ENCODE assay signal across 13 cellular contexts in the genomic region with DNA sequence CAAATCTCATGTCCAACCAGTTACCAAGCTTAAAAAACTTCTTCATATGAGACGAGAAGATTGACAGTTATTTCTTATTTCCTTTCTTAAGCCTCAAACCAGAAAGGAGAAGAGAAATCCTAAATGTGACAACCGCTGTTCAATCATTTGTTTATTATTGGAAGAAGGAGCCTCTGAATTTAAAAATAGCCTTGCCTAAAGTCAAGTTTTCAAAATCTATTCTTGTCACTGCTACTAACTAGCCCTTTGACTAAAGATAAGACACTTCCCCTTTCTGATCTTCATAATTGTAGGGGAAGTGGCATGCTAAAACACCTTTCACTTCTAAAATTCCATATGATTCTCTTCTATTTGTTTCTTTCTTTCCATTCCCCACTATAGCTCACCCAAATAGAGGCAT.
DNase-seq lines count a peak whose midpoint lies in the region; ATAC-seq, FAIRE-seq and TF ChIP-seq lines count a peak whose summit lies in the region.
"Had no signal": no experiment of that assay in that cellular context is flagged by ENCODE, and none has a peak within 500 bp of the region (broad histone marks: within the 10 kb centered on the region; RNA-seq: fewer than 3 reads in every experiment).

No MANE protein-coding gene starts in this region.

- H3K79me2 ChIP-seq in osteoblast (ENCODE audit: insufficient read depth, low read length), result no peaks in the 10 kb centered on the region

- intact Hi-C loops in Right ventricle myocardium superior (cut with DNase I), result no loop called here
- intact Hi-C loops in activated T-helper 1 cell treated with anti-CD3 and anti-CD28 coated beads, Interleukin-12 subunit alpha, Interleukin-12 subunit beta, Interleukin-2, Interleukin-4 antibody, amounts not matched to agents 30 ng/mL and 10 ng/mL and 1 ng/mL, durations not matched to agents 14 hours and 24 hours and 36 hours (cut with micrococcal nuclease), result no loop called here

- H3K9me3 Mint-ChIP-seq in T-cell, result peaks cover 0 to 6% (median 4%) of the 10 kb centered on the region in 3 donors
- peaks cover 14% of the 10 kb centered on the region for H3K9me3 Mint-ChIP-seq in activated T-helper 1 cell treated with anti-CD3 and anti-CD28 coated beads, Interleukin-12 subunit alpha, Interleukin-12 subunit beta, Interleukin-2, Interleukin-4 antibody, amounts not matched to agents 30 ng/mL and 10 ng/mL and 1 ng/mL, durations not matched to agents 14 hours and 24 hours and 36 hours

- H3K4me1 ChIP-seq in osteoblast (ENCODE audit: insufficient read depth, low read length), result no peaks in the 10 kb centered on the region

- no peak overlapping the region for H2AFZ ChIP-seq in osteoblast (ENCODE audit: low read length)

- FAIRE-seq in GM18507 (lab: Jason Lieb, UNC), result peak; percentile 70
- FAIRE-seq: D721Med had no signal

- H3K36me3 ChIP-seq in osteoblast (ENCODE audit: insufficient read depth, low read length), result no peaks in the 10 kb centered on the region

- no peak overlapping the region for H3K4me3 Mint-ChIP-seq in T-cell
- no peak overlapping the region for H3K4me3 Mint-ChIP-seq in activated T-helper 1 cell treated with anti-CD3 and anti-CD28 coated beads, Interleukin-12 subunit alpha, Interleukin-12 subunit beta, Interleukin-2, Interleukin-4 antibody, amounts not matched to agents 30 ng/mL and 10 ng/mL and 1 ng/mL, durations not matched to agents 14 hours and 24 hours and 36 hours
- H3K4me3 Mint-ChIP-seq: stimulated activated naive CD8-positive, alpha-beta T cell treated with anti-CD3 and anti-CD28 coated beads, Interleukin-15, Interleukin-2, amounts not matched to agents 100 ng/mL and 50 ng/mL, for 24 hours had no signal

- peaks cover 12 to 17% (median 14%) of the 10 kb centered on the region in 3 donors for H3K4me1 Mint-ChIP-seq in T-cell
- no peaks in the 10 kb centered on the region for H3K4me1 Mint-ChIP-seq in activated T-helper 1 cell treated with anti-CD3 and anti-CD28 coated beads, Interleukin-12 subunit alpha, Interleukin-12 subunit beta, Interleukin-2, Interleukin-4 antibody, amounts not matched to agents 30 ng/mL and 10 ng/mL and 1 ng/mL, durations not matched to agents 14 hours and 24 hours and 36 hours (ENCODE audit: low read depth)

- no peak for DNase-seq in GM18507 (ENCODE audit: extremely low spot score, insufficient read length, low read depth)
- DNase-seq in T-cell, result no peak
- no peak for DNase-seq in osteoblast (ENCODE audit: insufficient read length, low spot score, missing footprints)
- no peak for DNase-seq in NCI-H226
- no peak for DNase-seq in Right ventricle myocardium superior
- DNase-seq in activated T-helper 1 cell treated with anti-CD3 and anti-CD28 coated beads, Interleukin-12 subunit alpha, Interleukin-12 subunit beta, Interleukin-2, Interleukin-4 antibody, amounts not matched to agents 30 ng/mL and 10 ng/mL and 1 ng/mL, durations not matched to agents 14 hours and 24 hours and 36 hours (ENCODE audit: low spot score), result no peak
- DNase-seq: head of caudate nucleus had no signal

- H3K36me3 Mint-ChIP-seq in T-cell, result peaks cover 5% of the 10 kb centered on the region
- H3K36me3 Mint-ChIP-seq in activated T-helper 1 cell treated with anti-CD3 and anti-CD28 coated beads, Interleukin-12 subunit alpha, Interleukin-12 subunit beta, Interleukin-2, Interleukin-4 antibody, amounts not matched to agents 30 ng/mL and 10 ng/mL and 1 ng/mL, durations not matched to agents 14 hours and 24 hours and 36 hours (ENCODE audit: low read depth), result peaks cover 3% of the 10 kb centered on the region

- H3K27me3 ChIP-seq in osteoblast (ENCODE audit: insufficient read depth, low read length), result no peaks in the 10 kb centered on the region

- H3K27me3 Mint-ChIP-seq in T-cell, result no peaks in the 10 kb centered on the region
- H3K27me3 Mint-ChIP-seq in activated T-helper 1 cell treated with anti-CD3 and anti-CD28 coated beads, Interleukin-12 subunit alpha, Interleukin-12 subunit beta, Interleukin-2, Interleukin-4 antibody, amounts not matched to agents 30 ng/mL and 10 ng/mL and 1 ng/mL, durations not matched to agents 14 hours and 24 hours and 36 hours (ENCODE audit: insufficient read depth), result no peaks in the 10 kb centered on the region
- H3K27me3 Mint-ChIP-seq: stimulated activated naive CD8-positive, alpha-beta T cell treated with anti-CD3 and anti-CD28 coated beads, Interleukin-15, Interleukin-2, amounts not matched to agents 100 ng/mL and 50 ng/mL, for 24 hours had no signal

- no peak for TF ChIP-seq CTCF in osteoblast (IDR thresholded peaks at IDR 0.05; ENCODE audit: extremely low read depth, low read depth, low read length)

- peak; percentile 98 for ATAC-seq in GM21576 (IDR thresholded peaks at IDR 0.05; ENCODE audit: unreplicated experiment)
- ATAC-seq in HG03432 (IDR thresholded peaks at IDR 0.05; ENCODE audit: unreplicated experiment), result peak; percentile 89
- no peak for ATAC-seq in T-cell (replicated peaks in 1 of 4)
- ATAC-seq in Right ventricle myocardium superior (ENCODE audit: poor library complexity), result no peak
- ATAC-seq: activated naive CD4-positive, alpha-beta T cell treated with anti-CD3 and anti-CD28 coated beads, Interleukin-2, amount 50 U/mL, for 72 hours had no signal

- H3K4me2 ChIP-seq in osteoblast (ENCODE audit: insufficient read depth, low read length), result no peak overlapping the region
- H3K4me2 ChIP-seq: KMS-11 had no signal

- H3K9me3 ChIP-seq in osteoblast (ENCODE audit: low read depth, low read length), result no peaks in the 10 kb centered on the region

- POLR2A ChIA-PET in T-cell (lab: Charles Lee), result interaction anchor here in 1 of 2 donors (0.8 kb wide), 1 partner anchor 257 kb away, joined by 3 read pairs; no protein-coding TSS in a partner anchor

- no peak overlapping the region for H3K27ac ChIP-seq in osteoblast (ENCODE audit: low read depth, low read length)
- H3K27ac ChIP-seq: KMS-11 had no signal

- H4K20me1 ChIP-seq in osteoblast (ENCODE audit: insufficient read depth, low read length), result no peaks in the 10 kb centered on the region

- H3K4me3 ChIP-seq in osteoblast (ENCODE audit: insufficient read depth, low read length), result no peak overlapping the region

- CTCF ChIA-PET in T-cell (lab: Charles Lee), result interaction anchor here (0.6 to 0.7 kb wide), 3 partner anchors 26 to 212 kb away, joined by 3 to 4 read pairs (median 4); no protein-coding TSS in a partner anchor

- peak overlapping the region; percentile 5 to 66 for H3K27ac Mint-ChIP-seq in T-cell
- no peak overlapping the region for H3K27ac Mint-ChIP-seq in activated T-helper 1 cell treated with anti-CD3 and anti-CD28 coated beads, Interleukin-12 subunit alpha, Interleukin-12 subunit beta, Interleukin-2, Interleukin-4 antibody, amounts not matched to agents 30 ng/mL and 10 ng/mL and 1 ng/mL, durations not matched to agents 14 hours and 24 hours and 36 hours
- H3K27ac Mint-ChIP-seq: activated naive CD4-positive, alpha-beta T cell treated with anti-CD3 and anti-CD28 coated beads, Interleukin-2, amount 50 U/mL, for 72 hours; stimulated activated naive CD8-positive, alpha-beta T cell treated with anti-CD3 and anti-CD28 coated beads, Interleukin-15, Interleukin-2, amounts not matched to agents 100 ng/mL and 50 ng/mL, for 24 hours had no signal

Comparison
In these comparisons a context has a peak if more than half of its experiments do, and no peak if none do; other contexts are left out.
1. ATAC-seq: peak in GM21576 (single experiment) and HG03432 (single experiment); none in T-cell (0 of 4) and Right ventricle myocardium superior (single experiment).